1 cellular context compared by ENCODE assay signal in the genomic region with DNA sequence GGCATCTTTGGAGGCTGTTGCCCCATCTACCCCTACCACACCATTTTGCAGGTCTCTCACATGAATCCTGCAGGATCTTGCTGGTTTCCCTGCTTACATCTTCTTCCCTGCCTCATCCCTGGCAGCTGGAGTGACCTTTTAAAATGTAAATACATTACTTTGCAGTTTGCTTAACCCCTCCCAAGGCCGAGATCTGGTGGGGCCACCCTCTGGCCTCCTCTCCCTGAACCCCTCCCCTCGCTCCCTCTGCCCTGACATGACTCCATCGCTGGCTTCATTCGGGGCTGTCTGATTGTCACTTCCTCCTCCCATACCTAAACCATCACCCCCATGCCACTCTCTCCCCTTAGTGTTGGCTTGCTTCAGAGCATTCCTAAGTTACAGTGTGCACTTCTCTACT.
TF ChIP-seq lines count a peak whose summit lies in the region.

No MANE protein-coding gene starts in this region.

TF ChIP-seq in IMR-90, 13 proteins besides CTCF, POLR2A, EP300 and RAD21:
- TF ChIP-seq MAFK (IDR thresholded peaks at IDR 0.05; ENCODE audit: low read depth, low read length) (no peak), SMC3 (IDR thresholded peaks at IDR 0.05; ENCODE audit: low read depth, low read length) (no peak), MAZ (IDR thresholded peaks at IDR 0.05; ENCODE audit: borderline replicate concordance, low read depth, low read length) (no peak), RCOR1 (IDR thresholded peaks at IDR 0.05; ENCODE audit: insufficient replicate concordance, low read length) (no peak), FOS (IDR thresholded peaks at IDR 0.05; ENCODE audit: low read depth, low read length) (no peak), CHD1 (IDR thresholded peaks at IDR 0.05; ENCODE audit: low read depth, low read length) (no peak)
- TF ChIP-seq, protein P1, sequence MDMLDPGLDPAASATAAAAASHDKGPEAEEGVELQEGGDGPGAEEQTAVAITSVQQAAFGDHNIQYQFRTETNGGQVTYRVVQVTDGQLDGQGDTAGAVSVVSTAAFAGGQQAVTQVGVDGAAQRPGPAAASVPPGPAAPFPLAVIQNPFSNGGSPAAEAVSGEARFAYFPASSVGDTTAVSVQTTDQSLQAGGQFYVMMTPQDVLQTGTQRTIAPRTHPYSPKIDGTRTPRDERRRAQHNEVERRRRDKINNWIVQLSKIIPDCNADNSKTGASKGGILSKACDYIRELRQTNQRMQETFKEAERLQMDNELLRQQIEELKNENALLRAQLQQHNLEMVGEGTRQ (IDR thresholded peaks at IDR 0.05; ENCODE audit: low read depth, low read length), result no peak
TF ChIP-seq in IMR-90: peak in this region for 0.
